ENCODE assay signal across 12 cellular contexts in genomic region chr11:12581923-12582322, GRCh38.
DNase-seq lines count a peak whose midpoint lies in the region; ATAC-seq and TF ChIP-seq lines count a peak whose summit lies in the region.
"Had no signal": no experiment of that assay in that cellular context is flagged by ENCODE, and none has a peak within 500 bp of the region (broad histone marks: within the 10 kb centered on the region; RNA-seq: fewer than 3 reads in every experiment).

No MANE protein-coding gene starts in this region.

- H2AFZ ChIP-seq in osteoblast (ENCODE audit: low read length) = peak overlapping the region; percentile 55

- H3K27me3 ChIP-seq in osteoblast (ENCODE audit: insufficient read depth, low read length) = no peaks in the 10 kb centered on the region
- H3K27me3 ChIP-seq: tibial nerve had no signal

- peak overlapping the region; percentile 4 for H3K27ac Mint-ChIP-seq in chondrocyte (ENCODE audit: unreplicated experiment)

- peak; percentile 9 for DNase-seq in DMS153 (lab: John Stamatoyannopoulos, UW)
- no peak for DNase-seq in DMS153 treated with DMSO at 0.1 percent for 48 hours (lab: John Stamatoyannopoulos, UW; ENCODE audit: unreplicated experiment)
- peak; percentile 8 for DNase-seq in NCI-H2107 (lab: John Stamatoyannopoulos, UW)
- no peak for DNase-seq in chondrocyte (ENCODE audit: low spot score)
- peak; percentile 82 for DNase-seq in osteoblast (ENCODE audit: insufficient read length, low spot score, missing footprints)
- no peak for DNase-seq in NCI-H1694 treated with DMSO at 0.1 percent for 48 hours (lab: John Stamatoyannopoulos, UW)
- no peak for DNase-seq in MV-4-11 (lab: John Stamatoyannopoulos, UW)
- DNase-seq: activated gamma-delta T cell treated with Interleukin-2 at 50 U/mL for 16 hours had no signal

- H4K20me1 ChIP-seq in osteoblast (ENCODE audit: insufficient read depth, low read length) = no peaks in the 10 kb centered on the region

- H3K4me1 Mint-ChIP-seq in chondrocyte (ENCODE audit: low read depth) = peaks cover 9% of the 10 kb centered on the region

- H3K27me3 Mint-ChIP-seq in chondrocyte (ENCODE audit: low read depth) = no peaks in the 10 kb centered on the region

- H3K36me3 Mint-ChIP-seq in chondrocyte (ENCODE audit: low read depth) = no peaks in the 10 kb centered on the region

- H3K79me2 ChIP-seq in osteoblast (ENCODE audit: insufficient read depth, low read length) = no peaks in the 10 kb centered on the region

- H3K27ac ChIP-seq in osteoblast (ENCODE audit: low read depth, low read length) = peak overlapping the region; percentile 66
- H3K27ac ChIP-seq: 22Rv1, SK-N-MC, tibial nerve had no signal

- H3K4me1 ChIP-seq in osteoblast (ENCODE audit: insufficient read depth, low read length) = peaks cover 11% of the 10 kb centered on the region

- H3K36me3 ChIP-seq in osteoblast (ENCODE audit: insufficient read depth, low read length) = no peaks in the 10 kb centered on the region
- H3K36me3 ChIP-seq: tibial nerve had no signal

- no peak for TF ChIP-seq CTCF in chondrocyte (IDR thresholded peaks at IDR 0.05)
- TF ChIP-seq CTCF in osteoblast (IDR thresholded peaks at IDR 0.05; ENCODE audit: extremely low read depth, low read depth, low read length) = no peak

- no peaks in the 10 kb centered on the region for H3K9me3 ChIP-seq in osteoblast (ENCODE audit: low read depth, low read length)
- H3K9me3 ChIP-seq: tibial nerve had no signal

- ATAC-seq in GM21390 (IDR thresholded peaks at IDR 0.05; ENCODE audit: unreplicated experiment) = no peak

- H3K9me3 Mint-ChIP-seq in chondrocyte (ENCODE audit: low read depth) = no peaks in the 10 kb centered on the region

- H3K4me2 ChIP-seq in osteoblast (ENCODE audit: insufficient read depth, low read length) = peak overlapping the region; percentile 17

- no peak overlapping the region for H3K4me3 ChIP-seq in osteoblast (ENCODE audit: insufficient read depth, low read length)
- H3K4me3 ChIP-seq: SK-N-MC, tibial nerve had no signal

- H3K4me3 Mint-ChIP-seq in chondrocyte (ENCODE audit: unreplicated experiment) = no peak overlapping the region

Comparison
In these comparisons a context has a peak if more than half of its experiments do, and no peak if none do; other contexts are left out.
1. DNase-seq: peak in DMS153 (single experiment), NCI-H2107 (single experiment) and osteoblast (single experiment); none in DMS153 treated with DMSO at 0.1 percent for 48 hours (single experiment), chondrocyte (single experiment), NCI-H1694 treated with DMSO at 0.1 percent for 48 hours (single experiment) and MV-4-11 (single experiment).